ENCODE assay signal across 25 cellular contexts in the genomic region with DNA sequence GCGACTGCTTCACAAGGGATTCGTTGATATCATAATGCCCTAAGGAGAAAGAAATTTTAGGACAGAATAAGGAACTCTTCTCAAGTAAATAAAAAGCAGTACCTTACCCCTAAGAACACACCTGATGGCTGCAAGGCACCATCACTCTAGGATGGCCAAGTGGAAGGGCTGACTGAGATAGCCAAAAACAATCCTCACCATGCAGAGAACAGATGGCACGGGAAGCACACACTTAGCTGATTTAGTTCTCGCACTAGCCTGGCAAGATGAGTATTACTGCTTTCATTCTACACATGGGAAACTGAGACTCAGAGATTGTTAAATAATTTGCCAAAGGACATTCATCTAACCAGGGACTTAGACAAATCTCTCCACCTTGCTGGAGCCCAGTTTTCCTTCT. TPM values are rescaled to one million over a fixed set of nuclear protein-coding genes. Genes with fewer than 3 reads are reported as not detected.
"Had no signal": no experiment of that assay in that cellular context is flagged by ENCODE, and none has a peak within 500 bp of the region (broad histone marks: within the 10 kb centered on the region; RNA-seq: fewer than 3 reads in every experiment).

No MANE protein-coding gene starts in this region.

- H3K27ac ChIP-seq: adrenal gland, ascending aorta, body of pancreas, SJSA1 had no signal

- ATAC-seq: activated CD8-positive, alpha-beta T cell treated with anti-CD3 and anti-CD28 coated beads, Interleukin-2, amount 10 ng/mL, durations not matched to agents 7 days and 5 days; body of pancreas; T-helper 17 cell; WTC11 had no signal

- H3K27me3 ChIP-seq: adrenal gland, ascending aorta, body of pancreas, SJSA1 had no signal

- H3K4me3 ChIP-seq: adrenal gland, ascending aorta, body of pancreas, SJSA1 had no signal

- H3K4me1 ChIP-seq: ascending aorta, body of pancreas had no signal

- H3K36me3 ChIP-seq: adrenal gland, ascending aorta had no signal

- DNase-seq: activated CD4-positive, alpha-beta T cell treated with anti-CD3 and anti-CD28 coated beads for 48 hours; activated CD4-positive, alpha-beta T cell treated with anti-CD3 and anti-CD28 coated beads, Interleukin-2, amount 50 U/mL, for 4 hours; activated CD4-positive, CD25-positive, alpha-beta regulatory T cell treated with anti-CD3 and anti-CD28 coated beads, Interleukin-2, amount 50 U/mL, for 72 hours; activated CD8-positive, alpha-beta memory T cell treated with anti-CD3 and anti-CD28 coated beads, Interleukin-2, amount 50 U/mL, for 48 hours; activated CD8-positive, alpha-beta T cell treated with anti-CD3 and anti-CD28 coated beads, Interleukin-2, amount 10 ng/mL, durations not matched to agents 7 days and 5 days; activated naive CD4-positive, alpha-beta T cell treated with anti-CD3 and anti-CD28 coated beads, Interleukin-2, amount 50 U/mL, for 16 hours; activated naive CD8-positive, alpha-beta T cell treated with anti-CD3 and anti-CD28 coated beads, Interleukin-2, amount 10 ng/mL, durations not matched to agents 7 days and 5 days; activated T-cell treated with anti-CD3 and anti-CD28 coated beads, Interleukin-2, amount 50 U/mL, for 1 hour; adrenal gland; IMR-90; Kasumi-1; KBM-7; NCI-H1105 treated with DMSO at 0.1 percent for 48 hours; NCI-H1436 treated with DMSO at 0.1 percent for 48 hours; NCI-H1930; NCI-H345; NCI-H510A; NCI-H526 treated with DMSO at 0.1 percent for 48 hours; SHP77; T-helper 17 cell; T-helper 9 cell had no signal

- H3K9me3 ChIP-seq: adrenal gland, ascending aorta, body of pancreas, SJSA1 had no signal

RNA-seq across cellular contexts. Expression of a gene that starts 50.6 kb away (rescaled TPM):
- total RNA-seq: activated CD8-positive, alpha-beta T cell treated with anti-CD3 and anti-CD28 coated beads, Interleukin-2, amount 10 ng/mL, durations not matched to agents 7 days and 5 days; activated naive CD8-positive, alpha-beta T cell treated with anti-CD3 and anti-CD28 coated beads, Interleukin-2, amount 10 ng/mL, durations not matched to agents 7 days and 5 days; ascending aorta; body of pancreas; IMR-90; SJSA1; T-helper 17 cell had no signal
- polyA plus RNA-seq: IMR-90 had no signal
